1 cellular context compared by ENCODE assay signal in genomic region chr12:116598341-116599284, GRCh38.
TF ChIP-seq lines count a peak whose summit lies in the region.

No MANE protein-coding gene starts in this region.

TF ChIP-seq in K562, 482 proteins besides CTCF, POLR2A, EP300 and RAD21 (continued from another document):
- TF ChIP-seq MECOM (CRISPR knock-in tag; IDR thresholded peaks at IDR 0.05) (peak; percentile 55; the same call in 1 of the 2 replicates), ZNF589 (CRISPR knock-in tag; IDR thresholded peaks at IDR 0.05; ENCODE audit: low read depth) (peak; percentile 74; the same call in 1 of the 2 replicates), ZNF639 (CRISPR knock-in tag; conservative IDR thresholded peaks at IDR 0.05 in 1 of 2, IDR thresholded peaks at IDR 0.05 in 1 of 2) (0 out of 4 replicates have a peak, but pooled peaks of 1 of the 2 experiments have one; percentile 20), FOXO4 (CRISPR knock-in tag; IDR thresholded peaks at IDR 0.05) (no peak), EHMT2 (IDR thresholded peaks at IDR 0.05) (peak; percentile 41; the same call in 1 of the 2 replicates), CBFA2T3 (IDR thresholded peaks at IDR 0.05) (peak; percentile 83), ZBTB7A (IDR thresholded peaks at IDR 0.05; ENCODE audit: borderline replicate concordance, control insufficient read depth, low read depth, low read length) (peak; percentile 66), RBM25 (IDR thresholded peaks at IDR 0.05; ENCODE audit: low read depth, low read length, severe bottlenecking) (no peak), KLF13 (tag; IDR thresholded peaks at IDR 0.05; ENCODE audit: borderline replicate concordance, low read depth) (peak; percentile 16; the same call in 1 of the 2 replicates), FOXA3 (CRISPR knock-in tag; conservative IDR thresholded peaks at IDR 0.05 in 1 of 2, IDR thresholded peaks at IDR 0.05 in 1 of 2) (no peak; a peak in 1 of 4 replicates), ZBTB2 (IDR thresholded peaks at IDR 0.05) (0 out of 2 replicates have a peak, but pooled peaks have one; percentile 41), JUND (IDR thresholded peaks at IDR 0.05; ENCODE audit: borderline replicate concordance, low read depth, low read length) (peak; percentile 72), JUND (tag; IDR thresholded peaks at IDR 0.05; ENCODE audit: borderline replicate concordance, low read depth, low read length) (peak; percentile 13; the same call in 1 of the 3 replicates), ZNF174 (CRISPR knock-in tag; IDR thresholded peaks at IDR 0.05) (no peak), PHF21A (IDR thresholded peaks at IDR 0.05; ENCODE audit: borderline replicate concordance, low read depth) (no peak), TAL1 (IDR thresholded peaks at IDR 0.05) (peak; percentile 51), HLTF (IDR thresholded peaks at IDR 0.05) (no peak), DIDO1 (tag; IDR thresholded peaks at IDR 0.05; ENCODE audit: low read depth) (peak; percentile 24; the same call in 1 of the 2 replicates), ZC3H11A (IDR thresholded peaks at IDR 0.05; ENCODE audit: low read depth, low read length) (no peak), ZNF24 (IDR thresholded peaks at IDR 0.05) (peak; percentile 56), ZNF79 (CRISPR knock-in tag; IDR thresholded peaks at IDR 0.05; ENCODE audit: low read depth) (no peak)
